ENCODE assay signal across 12 cellular contexts in the genomic region with DNA sequence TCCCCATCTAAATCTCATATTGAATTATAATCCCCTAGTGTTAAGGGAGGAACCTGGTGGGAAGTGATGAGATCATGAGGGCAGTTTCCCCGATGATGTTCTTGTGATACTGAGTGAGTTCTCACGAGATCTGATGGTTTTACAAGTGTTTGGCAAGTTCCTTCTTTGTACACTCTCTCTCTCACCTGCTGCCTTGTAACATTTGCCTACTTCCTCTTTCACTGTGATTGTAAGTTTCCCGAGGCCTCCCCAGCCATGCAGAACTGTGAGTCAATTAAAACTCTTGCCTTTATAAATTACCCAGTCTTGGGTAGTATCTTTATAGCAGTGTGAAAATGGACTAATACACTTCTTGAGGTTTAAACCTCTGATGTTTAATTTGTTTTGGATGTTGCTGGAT.
DNase-seq lines count a peak whose midpoint lies in the region; ATAC-seq and TF ChIP-seq lines count a peak whose summit lies in the region.
"Had no signal": no experiment of that assay in that cellular context is flagged by ENCODE, and none has a peak within 500 bp of the region (broad histone marks: within the 10 kb centered on the region; RNA-seq: fewer than 3 reads in every experiment).

No MANE protein-coding gene starts in this region.

- TF ChIP-seq CTCF in foreskin fibroblast (IDR thresholded peaks at IDR 0.05; ENCODE audit: low read depth, low read length): no peak

- ATAC-seq in GM18505 (IDR thresholded peaks at IDR 0.05; ENCODE audit: unreplicated experiment): peak; percentile 98
- ATAC-seq in GM21447 (IDR thresholded peaks at IDR 0.05; ENCODE audit: unreplicated experiment): peak; percentile 69
- ATAC-seq in HG03108 (IDR thresholded peaks at IDR 0.05; ENCODE audit: unreplicated experiment): peak; percentile 59

- no peak for TF ChIP-seq POLR2A in GM18505 (IDR thresholded peaks at IDR 0.05; ENCODE audit: borderline replicate concordance, extremely low read depth, insufficient read depth, insufficient read length)
- TF ChIP-seq POLR2A in erythroblast (IDR thresholded peaks at IDR 0.05; ENCODE audit: low read length): no peak

- no peak overlapping the region for H3K4me3 ChIP-seq in foreskin fibroblast (ENCODE audit: low read depth in 1 of 2, low read length in 2 of 2)
- H3K4me3 ChIP-seq: neural progenitor cell had no signal

- DNase-seq in NOMO-1 treated with dmso at 0.1 percent for 144 hours (lab: John Stamatoyannopoulos, UW; ENCODE audit: unreplicated experiment) (peak; percentile 47), NCI-H1417 (lab: John Stamatoyannopoulos, UW) (no peak), foreskin fibroblast (no peak), erythroblast (lab: John Stamatoyannopoulos, UW) (no peak)
- no peak for DNase-seq in stimulated activated CD4-positive, alpha-beta T cell treated with anti-CD3 and anti-CD28 coated beads, Interleukin-1b, Interleukin-23, amount 100 ng/mL, for 48 hours
- DNase-seq: activated CD4-positive, alpha-beta memory T cell treated with anti-CD3 and anti-CD28 coated beads for 36 hours; activated naive CD4-positive, alpha-beta T cell treated with anti-CD3 and anti-CD28 coated beads, Interleukin-2, amount 50 U/mL, for 16 hours; islet precursor cell had no signal
